ENCODE assay signal across 13 cellular contexts in the genomic region with DNA sequence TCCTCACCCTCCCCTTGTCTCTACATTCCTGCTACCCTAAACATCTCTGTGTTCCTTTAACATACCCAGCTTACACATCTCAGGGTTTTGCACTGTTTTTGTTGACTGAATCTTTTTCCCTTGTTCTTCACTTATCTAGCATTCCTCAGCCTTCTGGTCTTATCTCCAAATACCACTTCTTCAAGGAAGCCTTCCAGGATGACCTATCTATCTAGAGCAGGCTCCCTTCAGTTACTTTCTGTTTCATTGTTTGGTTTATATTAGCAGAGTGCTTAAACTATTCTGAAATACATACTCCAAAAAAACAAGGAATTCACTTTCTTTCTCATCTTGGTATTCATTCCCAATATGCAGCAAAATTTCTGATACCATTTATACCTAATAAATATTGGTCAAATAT.
"Had no signal": no experiment of that assay in that cellular context is flagged by ENCODE, and none has a peak within 500 bp of the region (broad histone marks: within the 10 kb centered on the region; RNA-seq: fewer than 3 reads in every experiment).

No MANE protein-coding gene starts in this region.

- H2AFZ ChIP-seq: parathyroid adenoma had no signal

- H3K27ac Mint-ChIP-seq: activated CD4-positive, alpha-beta memory T cell treated with anti-CD3 and anti-CD28 coated beads for 36 hours; activated naive CD8-positive, alpha-beta T cell; T-helper 17 cell had no signal

- ATAC-seq: gastrocnemius medialis, T-helper 17 cell had no signal

- H3K79me2 ChIP-seq: parathyroid adenoma had no signal

- DNase-seq: activated CD4-positive, alpha-beta memory T cell treated with anti-CD3 and anti-CD28 coated beads for 36 hours; activated CD4-positive, CD25-positive, alpha-beta regulatory T cell treated with anti-CD3 and anti-CD28 coated beads, Interleukin-2, amount 50 U/mL, for 72 hours; activated gamma-delta T cell; activated T-cell treated with anti-CD3 and anti-CD28 coated beads, Interleukin-2, amount 50 U/mL, for 48 hours; anterior cingulate cortex; dorsolateral prefrontal cortex; gastrocnemius medialis; kidney; retina; T-helper 17 cell had no signal

- H3K4me1 Mint-ChIP-seq: T-helper 17 cell had no signal

- H3K36me3 Mint-ChIP-seq: activated CD4-positive, alpha-beta memory T cell treated with anti-CD3 and anti-CD28 coated beads for 36 hours; activated naive CD8-positive, alpha-beta T cell had no signal

- H3K27ac ChIP-seq: gastrocnemius medialis, parathyroid adenoma, skin epidermis had no signal

- H3K27me3 Mint-ChIP-seq: activated CD4-positive, alpha-beta memory T cell treated with anti-CD3 and anti-CD28 coated beads for 36 hours; activated naive CD8-positive, alpha-beta T cell; T-helper 17 cell had no signal

- H3K4me3 ChIP-seq: dorsolateral prefrontal cortex, gastrocnemius medialis, skin epidermis had no signal

- H3K9me3 ChIP-seq: gastrocnemius medialis had no signal

- H3K4me3 Mint-ChIP-seq: activated CD4-positive, alpha-beta memory T cell treated with anti-CD3 and anti-CD28 coated beads for 36 hours; activated naive CD8-positive, alpha-beta T cell; T-helper 17 cell had no signal

- H3K9ac ChIP-seq: parathyroid adenoma had no signal

- H3K4me1 ChIP-seq: gastrocnemius medialis, parathyroid adenoma had no signal

- H3K27me3 ChIP-seq: dorsolateral prefrontal cortex, gastrocnemius medialis had no signal

- H3K36me3 ChIP-seq: gastrocnemius medialis had no signal
